ENCODE assay signal across 16 cellular contexts in genomic region chr3:126014252-126014651, GRCh38. TPM values are rescaled to one million over a fixed set of nuclear protein-coding genes. Genes with fewer than 3 reads are reported as not detected.
DNase-seq lines count a peak whose midpoint lies in the region; ATAC-seq and TF ChIP-seq lines count a peak whose summit lies in the region.
"Had no signal": no experiment of that assay in that cellular context is flagged by ENCODE, and none has a peak within 500 bp of the region (broad histone marks: within the 10 kb centered on the region; RNA-seq: fewer than 3 reads in every experiment).

No MANE protein-coding gene starts in this region.

- H3K4me1 ChIP-seq in aorta (ENCODE audit: control insufficient read depth in 1 of 2, insufficient read depth in 2 of 2, low read length in 2 of 2), result no peaks in the 10 kb centered on the region
- H3K4me1 ChIP-seq in heart left ventricle, result peaks cover 0 to 4% (median 0%) of the 10 kb centered on the region in 12 donors
- H3K4me1 ChIP-seq in naive thymus-derived CD4-positive, alpha-beta T cell (ENCODE audit: control insufficient read depth in 2 of 2, insufficient read depth in 2 of 2, low read length in 2 of 2), result no peaks in the 10 kb centered on the region

- H3K36me3 Mint-ChIP-seq in activated naive CD8-positive, alpha-beta T cell treated with anti-CD3 and anti-CD28 coated beads for 36 hours, result peaks cover 37% of the 10 kb centered on the region
- peaks cover 15 to 61% (median 47%) of the 10 kb centered on the region in 5 donors for H3K36me3 Mint-ChIP-seq in naive thymus-derived CD4-positive, alpha-beta T cell

- H3K27me3 ChIP-seq in aorta (ENCODE audit: control insufficient read depth in 1 of 2, insufficient read depth in 2 of 2, low read length in 1 of 2) (no peaks in the 10 kb centered on the region), heart left ventricle (no peaks in the 10 kb centered on the region)
- H3K27me3 ChIP-seq in naive thymus-derived CD4-positive, alpha-beta T cell (ENCODE audit: control insufficient read depth in 2 of 2, insufficient read depth in 2 of 2, low read length in 2 of 2), result no peaks in the 10 kb centered on the region

- no peak overlapping the region for H3K27ac ChIP-seq in aorta (ENCODE audit: low read depth in 1 of 2, low read length in 2 of 2)
- no peak overlapping the region for H3K27ac ChIP-seq in heart left ventricle
- H3K27ac ChIP-seq in naive thymus-derived CD4-positive, alpha-beta T cell (ENCODE audit: low read depth, low read length), result no peak overlapping the region
- H3K27ac ChIP-seq: 22Rv1, KMS-11, skin epidermis had no signal

- 50 to 54% methylated on average over 4 of the region's 4 CpGs for WGBS in aorta, 2 donors
- WGBS in heart left ventricle, 4 donors, result 77 to 86% (median 84%) methylated on average over 4 of the region's 4 CpGs

- CTCF ChIA-PET in naive thymus-derived CD4-positive, alpha-beta T cell (lab: Charles Lee), result no interaction called here

- DNase-seq in DMS 273 (lab: John Stamatoyannopoulos, UW; ENCODE audit: unreplicated experiment), result peak; percentile 46
- DNase-seq in DMS 273 treated with DMSO at 0.1 percent for 48 hours (lab: John Stamatoyannopoulos, UW), result no peak
- peak; percentile 76 for DNase-seq in astrocyte of the hippocampus (ENCODE audit: low read depth, low spot score)
- peak; percentile 29 for DNase-seq in iris pigment epithelial cell (ENCODE audit: low read depth)
- DNase-seq in aorta, result no peak
- no peak for DNase-seq in heart left ventricle
- no peak for DNase-seq in activated naive CD8-positive, alpha-beta T cell treated with anti-CD3 and anti-CD28 coated beads for 36 hours
- no peak for DNase-seq in naive thymus-derived CD4-positive, alpha-beta T cell
- DNase-seq: activated naive CD4-positive, alpha-beta T cell treated with Interleukin-2 at 50 U/mL for 16 hours; NCI-H187; NCI-H774 had no signal

- TF ChIP-seq CTCF in heart left ventricle (IDR thresholded peaks at IDR 0.05), result no peak

- H3K4me3 ChIP-seq in aorta (ENCODE audit: low read length in 2 of 2) (no peak overlapping the region), heart left ventricle (no peak overlapping the region)
- H3K4me3 ChIP-seq in naive thymus-derived CD4-positive, alpha-beta T cell (ENCODE audit: low read length), result no peak overlapping the region
- H3K4me3 ChIP-seq: skin epidermis had no signal

- no peaks in the 10 kb centered on the region for H3K9me3 Mint-ChIP-seq in activated naive CD8-positive, alpha-beta T cell treated with anti-CD3 and anti-CD28 coated beads for 36 hours
- H3K9me3 Mint-ChIP-seq in naive thymus-derived CD4-positive, alpha-beta T cell, result peaks cover 0 to 12% (median 2%) of the 10 kb centered on the region in 11 donors
- H3K9me3 Mint-ChIP-seq: nephron had no signal

- H3K36me3 ChIP-seq in aorta (ENCODE audit: control insufficient read depth in 1 of 2, insufficient read depth in 2 of 2, low read length in 1 of 2) (peaks cover 0 to 8% of the 10 kb centered on the region in 2 donors), heart left ventricle (peaks cover 0 to 61% (median 32%) of the 10 kb centered on the region in 9 donors)
- H3K36me3 ChIP-seq in naive thymus-derived CD4-positive, alpha-beta T cell (ENCODE audit: control insufficient read depth in 2 of 3, insufficient read depth in 3 of 3, low read length in 3 of 3), result peaks cover 0 to 63% (median 4%) of the 10 kb centered on the region in 3 experiments

- ATAC-seq in aorta (ENCODE audit: low FRiP score) (peak; percentile 48), heart left ventricle (no peak)
- ATAC-seq in naive thymus-derived CD4-positive, alpha-beta T cell, result no peak

- H3K4me3 Mint-ChIP-seq in activated naive CD8-positive, alpha-beta T cell treated with anti-CD3 and anti-CD28 coated beads for 36 hours, result no peak overlapping the region
- no peak overlapping the region for H3K4me3 Mint-ChIP-seq in naive thymus-derived CD4-positive, alpha-beta T cell
- H3K4me3 Mint-ChIP-seq: nephron had no signal

- POLR2A ChIA-PET in naive thymus-derived CD4-positive, alpha-beta T cell (lab: Charles Lee), result interaction anchor here (0.7 kb wide), 1 partner anchor 68 kb away, joined by 3 read pairs; no protein-coding TSS in a partner anchor

- H3K27me3 Mint-ChIP-seq in activated naive CD8-positive, alpha-beta T cell treated with anti-CD3 and anti-CD28 coated beads for 36 hours, result no peaks in the 10 kb centered on the region
- H3K27me3 Mint-ChIP-seq in naive thymus-derived CD4-positive, alpha-beta T cell, result no peaks in the 10 kb centered on the region

- no peaks in the 10 kb centered on the region for H3K9me3 ChIP-seq in aorta (ENCODE audit: control insufficient read depth, low read length)
- H3K9me3 ChIP-seq in heart left ventricle, result no peaks in the 10 kb centered on the region
- H3K9me3 ChIP-seq in naive thymus-derived CD4-positive, alpha-beta T cell (ENCODE audit: control insufficient read depth in 2 of 3, low read length in 3 of 3), result no peaks in the 10 kb centered on the region

- intact Hi-C loops in aorta (cut with DNase I) (no loop called here), heart left ventricle (cut with DNase I) (no loop called here)
- intact Hi-C loops in naive thymus-derived CD4-positive, alpha-beta T cell (cut with micrococcal nuclease), result no loop called here

- H3K27ac Mint-ChIP-seq in activated naive CD8-positive, alpha-beta T cell treated with anti-CD3 and anti-CD28 coated beads for 36 hours, result no peak overlapping the region
- no peak overlapping the region for H3K27ac Mint-ChIP-seq in naive thymus-derived CD4-positive, alpha-beta T cell
- H3K27ac Mint-ChIP-seq: nephron had no signal

- TF ChIP-seq POLR2A in heart left ventricle (IDR thresholded peaks at IDR 0.05), result no peak

- H3K4me1 Mint-ChIP-seq in activated naive CD8-positive, alpha-beta T cell treated with anti-CD3 and anti-CD28 coated beads for 36 hours, result no peaks in the 10 kb centered on the region
- peaks cover 0 to 4% (median 0%) of the 10 kb centered on the region in 7 donors for H3K4me1 Mint-ChIP-seq in naive thymus-derived CD4-positive, alpha-beta T cell
- H3K4me1 Mint-ChIP-seq: nephron had no signal

RNA-seq across cellular contexts. Expression of gene ROPN1B, which starts 45.3 kb away (rescaled TPM):
- total RNA-seq in aorta (under 1 TPM in 1 of 2 donors, not detected in 1; 0.48 TPM), heart left ventricle (1 to 10 TPM; 1.1 to 7.4 (median 2.0) TPM)
- polyA plus RNA-seq in aorta (1 to 10 TPM in 1 of 2 donors, under 1 TPM in 1; 0.28 to 2.6 TPM), heart left ventricle (1 to 10 TPM; 2.0 to 8.1 TPM)
- not detected for total RNA-seq in activated naive CD8-positive, alpha-beta T cell treated with anti-CD3 and anti-CD28 coated beads for 36 hours
- total RNA-seq in naive thymus-derived CD4-positive, alpha-beta T cell, result not detected
- under 1 TPM in 1 of 2 donors, not detected in 1; 0.26 TPM for polyA plus RNA-seq in naive thymus-derived CD4-positive, alpha-beta T cell
- total RNA-seq: activated CD8-positive, alpha-beta memory T cell treated with anti-CD3 and anti-CD28 coated beads for 36 hours had no signal

Comparison
In these comparisons a context has a peak if more than half of its experiments do, and no peak if none do; other contexts are left out.
1. DNase-seq: peak in DMS 273 (single experiment), astrocyte of the hippocampus (single experiment) and iris pigment epithelial cell (single experiment); none in DMS 273 treated with DMSO at 0.1 percent for 48 hours (single experiment), aorta (0 of 2), heart left ventricle (0 of 5), activated naive CD8-positive, alpha-beta T cell treated with anti-CD3 and anti-CD28 coated beads for 36 hours (single experiment) and naive thymus-derived CD4-positive, alpha-beta T cell (0 of 9).